ENCODE assay signal across 9 cellular contexts in genomic region chr2:43142921-43143438, GRCh38.
DNase-seq lines count a peak whose midpoint lies in the region; ATAC-seq and TF ChIP-seq lines count a peak whose summit lies in the region.
"Had no signal": no experiment of that assay in that cellular context is flagged by ENCODE, and none has a peak within 500 bp of the region (broad histone marks: within the 10 kb centered on the region; RNA-seq: fewer than 3 reads in every experiment).

No MANE protein-coding gene starts in this region.

- no TSS peak for BruUV-seq in HCT116 (replicated peaks; lab: Mats Ljungman, UMichigan)

- H3K4me3 ChIP-seq in HCT116 (replicated peaks in 1 of 2; ENCODE audit: low read depth in 1 of 2, low read length in 2 of 2) (no peak overlapping the region), WERI-Rb-1 (ENCODE audit: low read depth, low read length) (no peak overlapping the region)

- peak overlapping the region; percentile 15; the same call in 1 of the 2 replicates for H3K4me2 ChIP-seq in HCT116 (ENCODE audit: low read length)

- TF ChIP-seq POLR2A in HCT116 (IDR thresholded peaks at IDR 0.05; ENCODE audit: borderline replicate concordance, extremely low read depth, insufficient read depth, insufficient read length) = no peak

- H2AFZ ChIP-seq in HCT116 (ENCODE audit: low read depth, low read length, poor library complexity, severe bottlenecking) = no peak overlapping the region

- peaks cover 0 to 1% (median 0%) of the 10 kb centered on the region in 3 donors for H3K27me3 Mint-ChIP-seq in CD14-positive monocyte (ENCODE audit: low read depth in 3 of 3)

- peak; percentile 81 for ATAC-seq in HCT116
- ATAC-seq in GM19463 (IDR thresholded peaks at IDR 0.05; ENCODE audit: unreplicated experiment) = no peak
- ATAC-seq in GM21786 (IDR thresholded peaks at IDR 0.05; ENCODE audit: unreplicated experiment) = no peak

- peaks cover 0 to 8% of the 10 kb centered on the region in 2 experiments; a peak in 1 of 4 replicates for H3K4me1 ChIP-seq in HCT116 (ENCODE audit: control insufficient read depth in 1 of 2, insufficient read depth in 2 of 2, low read length in 2 of 2)

- H3K4me1 Mint-ChIP-seq in CD14-positive monocyte = peaks cover 58% of the 10 kb centered on the region

- RAD21 ChIA-PET in HCT116 (lab: Charles Lee; ENCODE audit: low non-redundant PET in 1 of 2, low total read pairs in 2 of 2, uncharacterized antibody in 2 of 2, unreplicated experiment in 2 of 2) = no interaction called here

- no peaks in the 10 kb centered on the region for H3K9me2 ChIP-seq in HCT116 (ENCODE audit: insufficient read depth)

- H3K27ac Mint-ChIP-seq in CD14-positive monocyte = peak overlapping the region in 4 of 7 donors; percentile 4 to 60 (median 48)

- H3K79me2 ChIP-seq in HCT116 (ENCODE audit: insufficient read depth, low read length) = no peaks in the 10 kb centered on the region

- intact Hi-C loops in CD14-positive monocyte (cut with micrococcal nuclease) (no loop called here), HCT116 (cut with micrococcal nuclease) (no loop called here)

- POLR2A ChIA-PET in HCT116 (lab: Charles Lee) = no interaction called here

- H3K9ac ChIP-seq in HCT116 (ENCODE audit: low read length) = no peak overlapping the region

- CTCF ChIA-PET in HCT116 (lab: Charles Lee) = interaction anchor here (1.1 kb wide), 1 partner anchor 86 kb away, joined by 3 read pairs; no protein-coding TSS in a partner anchor

- no peaks in the 10 kb centered on the region for H4K20me1 ChIP-seq in HCT116 (ENCODE audit: insufficient read depth)

- no peaks in the 10 kb centered on the region for H3K27me3 ChIP-seq in HCT116 (ENCODE audit: insufficient read depth, low read length)
- no peaks in the 10 kb centered on the region for H3K27me3 ChIP-seq in WERI-Rb-1 (ENCODE audit: insufficient read depth, low read depth, severe bottlenecking)

- peaks cover 0 to 2% (median 0%) of the 10 kb centered on the region in 7 donors for H3K9me3 Mint-ChIP-seq in CD14-positive monocyte

- peak; percentile 49 for TF ChIP-seq RAD21 in HCT116 (IDR thresholded peaks at IDR 0.05; ENCODE audit: low read depth)

- H3K27ac ChIP-seq in HCT116 (ENCODE audit: low read depth, low read length) = no peak overlapping the region
- no peak overlapping the region for H3K27ac ChIP-seq in WERI-Rb-1

- H3K4me3 Mint-ChIP-seq in CD14-positive monocyte = no peak overlapping the region

- TF ChIP-seq CTCF in CD14-positive monocyte (IDR thresholded peaks at IDR 0.05) = no peak
- peak in 2 of 3 experiments; percentile 22 to 29; a peak in 2 of 6 replicates for TF ChIP-seq CTCF in HCT116 (IDR thresholded peaks at IDR 0.05 in 2 of 3, conservative IDR thresholded peaks at IDR 0.05 in 1 of 3; ENCODE audit: borderline replicate concordance in 1 of 3, insufficient read depth in 1 of 3, low read depth in 2 of 3, low read length in 2 of 3)
- peak; percentile 28 for TF ChIP-seq CTCF in WERI-Rb-1 (IDR thresholded peaks at IDR 0.05; ENCODE audit: low read depth, low read length)

- H3K36me3 Mint-ChIP-seq in CD14-positive monocyte = peaks cover 3 to 4% of the 10 kb centered on the region in 2 donors

- H3K36me3 ChIP-seq in HCT116 (ENCODE audit: control insufficient read depth in 1 of 2, insufficient read depth in 2 of 2, low read length in 2 of 2) (no peaks in the 10 kb centered on the region), WERI-Rb-1 (no peaks in the 10 kb centered on the region)

- H3K9me3 ChIP-seq in HCT116 (ENCODE audit: control insufficient read depth in 1 of 2, insufficient read depth in 1 of 2, low read depth in 1 of 2, low read length in 2 of 2) (no peaks in the 10 kb centered on the region), WERI-Rb-1 (ENCODE audit: severe bottlenecking) (no peaks in the 10 kb centered on the region)

- no peak for DNase-seq in CD14-positive monocyte (ENCODE audit: low spot score)
- DNase-seq in HCT116 (ENCODE audit: low read depth, low spot score) = peak; percentile 42
- DNase-seq in WERI-Rb-1 = no peak
- DNase-seq in iris pigment epithelial cell (ENCODE audit: low read depth) = peak; percentile 30
- no peak for DNase-seq in KG1 (lab: John Stamatoyannopoulos, UW)
- DNase-seq in putamen (ENCODE audit: low spot score) = no peak
- DNase-seq: NCI-H187 treated with DMSO at 0.1 percent for 48 hours had no signal

TF ChIP-seq in HCT116, 20 proteins besides CTCF, POLR2A, EP300 and RAD21:
- no peak for TF ChIP-seq EZH2phosphoT487 (IDR thresholded peaks at IDR 0.05; ENCODE audit: borderline replicate concordance)
- no peak for TF ChIP-seq ZBTB33 (IDR thresholded peaks at IDR 0.05; ENCODE audit: extremely low read depth, insufficient replicate concordance, low read length)
- TF ChIP-seq SIN3A (IDR thresholded peaks at IDR 0.05; ENCODE audit: low read depth) = no peak
- no peak for TF ChIP-seq MAX (IDR thresholded peaks at IDR 0.05)
- TF ChIP-seq SP1 (IDR thresholded peaks at IDR 0.05; ENCODE audit: low read depth) = no peak
- 0 out of 2 replicates have a peak, but pooled peaks have one; percentile 27 for TF ChIP-seq CBX3 (IDR thresholded peaks at IDR 0.05; ENCODE audit: low read depth)
- no peak for TF ChIP-seq ELF1 (IDR thresholded peaks at IDR 0.05; ENCODE audit: borderline replicate concordance, low read depth)

Comparison
In these comparisons a context has a peak if more than half of its experiments do, and no peak if none do; other contexts are left out.
1. DNase-seq: peak in HCT116 (single experiment) and iris pigment epithelial cell (single experiment); none in CD14-positive monocyte (single experiment), WERI-Rb-1 (single experiment), KG1 (single experiment) and putamen (single experiment).